ENCODE assay signal across 2 cellular contexts in the genomic region with DNA sequence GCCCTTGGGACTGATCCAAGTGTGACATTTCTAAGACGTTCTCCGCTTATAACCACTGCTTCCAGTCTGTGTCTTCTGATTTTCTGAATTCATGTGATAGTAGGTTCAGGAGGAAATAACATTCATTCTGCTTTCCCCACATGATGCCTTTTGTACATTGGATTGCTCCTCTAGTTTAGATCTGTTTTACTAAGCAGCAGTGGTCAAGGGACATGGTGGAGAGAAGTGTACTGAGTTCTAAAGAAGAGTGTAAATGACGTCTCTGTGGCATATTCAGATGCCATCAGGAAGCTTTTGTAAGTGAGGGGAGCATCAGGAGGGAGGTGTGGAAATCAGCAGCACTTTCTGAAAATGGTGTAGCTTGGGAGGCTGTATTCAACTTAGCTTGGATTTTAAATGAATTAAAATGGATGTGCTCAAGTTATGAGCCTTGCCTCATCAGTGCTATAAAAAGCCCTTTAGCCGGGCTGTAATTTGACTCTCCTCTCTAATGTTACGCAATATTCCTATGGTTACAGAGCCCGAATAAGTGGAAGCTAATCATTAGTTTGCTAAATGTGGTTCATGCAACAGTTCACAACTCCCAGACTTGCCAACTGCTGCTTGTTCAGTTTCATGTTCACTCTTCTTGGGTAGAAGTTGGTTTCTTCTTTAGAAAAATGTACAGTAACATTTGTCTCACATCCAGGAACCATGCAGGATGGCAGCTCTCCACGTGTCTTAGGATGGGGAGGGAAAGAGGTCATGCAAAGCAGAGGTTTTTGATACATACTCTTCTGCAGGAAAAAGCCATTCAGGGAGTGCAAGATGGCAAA.
TF ChIP-seq lines count a peak whose summit lies in the region.

No MANE protein-coding gene starts in this region.

TF ChIP-seq in GM23338, 12 proteins besides CTCF, POLR2A, EP300 and RAD21 (continued from another document):
- TF ChIP-seq, protein P1, sequence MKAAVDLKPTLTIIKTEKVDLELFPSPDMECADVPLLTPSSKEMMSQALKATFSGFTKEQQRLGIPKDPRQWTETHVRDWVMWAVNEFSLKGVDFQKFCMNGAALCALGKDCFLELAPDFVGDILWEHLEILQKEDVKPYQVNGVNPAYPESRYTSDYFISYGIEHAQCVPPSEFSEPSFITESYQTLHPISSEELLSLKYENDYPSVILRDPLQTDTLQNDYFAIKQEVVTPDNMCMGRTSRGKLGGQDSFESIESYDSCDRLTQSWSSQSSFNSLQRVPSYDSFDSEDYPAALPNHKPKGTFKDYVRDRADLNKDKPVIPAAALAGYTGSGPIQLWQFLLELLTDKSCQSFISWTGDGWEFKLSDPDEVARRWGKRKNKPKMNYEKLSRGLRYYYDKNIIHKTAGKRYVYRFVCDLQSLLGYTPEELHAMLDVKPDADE (IDR thresholded peaks at IDR 0.05), result no peak
- TF ChIP-seq, protein P2, sequence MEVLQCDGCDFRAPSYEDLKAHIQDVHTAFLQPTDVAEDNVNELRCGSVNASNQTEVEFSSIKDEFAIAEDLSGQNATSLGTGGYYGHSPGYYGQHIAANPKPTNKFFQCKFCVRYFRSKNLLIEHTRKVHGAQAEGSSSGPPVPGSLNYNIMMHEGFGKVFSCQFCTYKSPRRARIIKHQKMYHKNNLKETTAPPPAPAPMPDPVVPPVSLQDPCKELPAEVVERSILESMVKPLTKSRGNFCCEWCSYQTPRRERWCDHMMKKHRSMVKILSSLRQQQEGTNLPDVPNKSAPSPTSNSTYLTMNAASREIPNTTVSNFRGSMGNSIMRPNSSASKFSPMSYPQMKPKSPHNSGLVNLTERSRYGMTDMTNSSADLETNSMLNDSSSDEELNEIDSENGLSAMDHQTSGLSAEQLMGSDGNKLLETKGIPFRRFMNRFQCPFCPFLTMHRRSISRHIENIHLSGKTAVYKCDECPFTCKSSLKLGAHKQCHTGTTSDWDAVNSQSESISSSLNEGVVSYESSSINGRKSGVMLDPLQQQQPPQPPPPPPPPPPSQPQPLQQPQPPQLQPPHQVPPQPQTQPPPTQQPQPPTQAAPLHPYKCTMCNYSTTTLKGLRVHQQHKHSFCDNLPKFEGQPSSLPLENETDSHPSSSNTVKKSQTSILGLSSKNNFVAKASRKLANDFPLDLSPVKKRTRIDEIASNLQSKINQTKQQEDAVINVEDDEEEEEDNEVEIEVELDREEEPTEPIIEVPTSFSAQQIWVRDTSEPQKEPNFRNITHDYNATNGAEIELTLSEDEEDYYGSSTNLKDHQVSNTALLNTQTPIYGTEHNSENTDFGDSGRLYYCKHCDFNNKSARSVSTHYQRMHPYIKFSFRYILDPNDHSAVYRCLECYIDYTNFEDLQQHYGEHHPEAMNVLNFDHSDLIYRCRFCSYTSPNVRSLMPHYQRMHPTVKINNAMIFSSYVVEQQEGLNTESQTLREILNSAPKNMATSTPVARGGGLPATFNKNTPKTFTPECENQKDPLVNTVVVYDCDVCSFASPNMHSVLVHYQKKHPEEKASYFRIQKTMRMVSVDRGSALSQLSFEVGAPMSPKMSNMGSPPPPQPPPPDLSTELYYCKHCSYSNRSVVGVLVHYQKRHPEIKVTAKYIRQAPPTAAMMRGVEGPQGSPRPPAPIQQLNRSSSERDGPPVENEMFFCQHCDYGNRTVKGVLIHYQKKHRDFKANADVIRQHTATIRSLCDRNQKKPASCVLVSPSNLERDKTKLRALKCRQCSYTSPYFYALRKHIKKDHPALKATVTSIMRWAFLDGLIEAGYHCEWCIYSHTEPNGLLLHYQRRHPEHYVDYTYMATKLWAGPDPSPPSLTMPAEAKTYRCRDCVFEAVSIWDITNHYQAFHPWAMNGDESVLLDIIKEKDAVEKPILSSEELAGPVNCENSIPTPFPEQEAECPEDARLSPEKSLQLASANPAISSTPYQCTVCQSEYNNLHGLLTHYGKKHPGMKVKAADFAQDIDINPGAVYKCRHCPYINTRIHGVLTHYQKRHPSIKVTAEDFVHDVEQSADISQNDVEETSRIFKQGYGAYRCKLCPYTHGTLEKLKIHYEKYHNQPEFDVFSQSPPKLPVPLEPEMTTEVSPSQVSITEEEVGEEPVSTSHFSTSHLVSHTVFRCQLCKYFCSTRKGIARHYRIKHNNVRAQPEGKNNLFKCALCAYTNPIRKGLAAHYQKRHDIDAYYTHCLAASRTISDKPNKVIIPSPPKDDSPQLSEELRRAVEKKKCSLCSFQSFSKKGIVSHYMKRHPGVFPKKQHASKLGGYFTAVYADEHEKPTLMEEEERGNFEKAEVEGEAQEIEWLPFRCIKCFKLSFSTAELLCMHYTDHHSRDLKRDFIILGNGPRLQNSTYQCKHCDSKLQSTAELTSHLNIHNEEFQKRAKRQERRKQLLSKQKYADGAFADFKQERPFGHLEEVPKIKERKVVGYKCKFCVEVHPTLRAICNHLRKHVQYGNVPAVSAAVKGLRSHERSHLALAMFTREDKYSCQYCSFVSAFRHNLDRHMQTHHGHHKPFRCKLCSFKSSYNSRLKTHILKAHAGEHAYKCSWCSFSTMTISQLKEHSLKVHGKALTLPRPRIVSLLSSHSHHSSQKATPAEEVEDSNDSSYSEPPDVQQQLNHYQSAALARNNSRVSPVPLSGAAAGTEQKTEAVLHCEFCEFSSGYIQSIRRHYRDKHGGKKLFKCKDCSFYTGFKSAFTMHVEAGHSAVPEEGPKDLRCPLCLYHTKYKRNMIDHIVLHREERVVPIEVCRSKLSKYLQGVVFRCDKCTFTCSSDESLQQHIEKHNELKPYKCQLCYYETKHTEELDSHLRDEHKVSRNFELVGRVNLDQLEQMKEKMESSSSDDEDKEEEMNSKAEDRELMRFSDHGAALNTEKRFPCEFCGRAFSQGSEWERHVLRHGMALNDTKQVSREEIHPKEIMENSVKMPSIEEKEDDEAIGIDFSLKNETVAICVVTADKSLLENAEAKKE (CRISPR knock-in tag; IDR thresholded peaks at IDR 0.05), result no peak
- TF ChIP-seq EZH2 (IDR thresholded peaks at IDR 0.05; ENCODE audit: low read depth, unreplicated experiment), result no peak
- TF ChIP-seq NANOG (IDR thresholded peaks at IDR 0.05; ENCODE audit: borderline replicate concordance), result no peak
- no peak for TF ChIP-seq ZNF114 (CRISPR knock-in tag; IDR thresholded peaks at IDR 0.05)

TF ChIP-seq in liver, 16 proteins besides CTCF, POLR2A, EP300 and RAD21 (continued from another document):
- TF ChIP-seq, protein P3, sequence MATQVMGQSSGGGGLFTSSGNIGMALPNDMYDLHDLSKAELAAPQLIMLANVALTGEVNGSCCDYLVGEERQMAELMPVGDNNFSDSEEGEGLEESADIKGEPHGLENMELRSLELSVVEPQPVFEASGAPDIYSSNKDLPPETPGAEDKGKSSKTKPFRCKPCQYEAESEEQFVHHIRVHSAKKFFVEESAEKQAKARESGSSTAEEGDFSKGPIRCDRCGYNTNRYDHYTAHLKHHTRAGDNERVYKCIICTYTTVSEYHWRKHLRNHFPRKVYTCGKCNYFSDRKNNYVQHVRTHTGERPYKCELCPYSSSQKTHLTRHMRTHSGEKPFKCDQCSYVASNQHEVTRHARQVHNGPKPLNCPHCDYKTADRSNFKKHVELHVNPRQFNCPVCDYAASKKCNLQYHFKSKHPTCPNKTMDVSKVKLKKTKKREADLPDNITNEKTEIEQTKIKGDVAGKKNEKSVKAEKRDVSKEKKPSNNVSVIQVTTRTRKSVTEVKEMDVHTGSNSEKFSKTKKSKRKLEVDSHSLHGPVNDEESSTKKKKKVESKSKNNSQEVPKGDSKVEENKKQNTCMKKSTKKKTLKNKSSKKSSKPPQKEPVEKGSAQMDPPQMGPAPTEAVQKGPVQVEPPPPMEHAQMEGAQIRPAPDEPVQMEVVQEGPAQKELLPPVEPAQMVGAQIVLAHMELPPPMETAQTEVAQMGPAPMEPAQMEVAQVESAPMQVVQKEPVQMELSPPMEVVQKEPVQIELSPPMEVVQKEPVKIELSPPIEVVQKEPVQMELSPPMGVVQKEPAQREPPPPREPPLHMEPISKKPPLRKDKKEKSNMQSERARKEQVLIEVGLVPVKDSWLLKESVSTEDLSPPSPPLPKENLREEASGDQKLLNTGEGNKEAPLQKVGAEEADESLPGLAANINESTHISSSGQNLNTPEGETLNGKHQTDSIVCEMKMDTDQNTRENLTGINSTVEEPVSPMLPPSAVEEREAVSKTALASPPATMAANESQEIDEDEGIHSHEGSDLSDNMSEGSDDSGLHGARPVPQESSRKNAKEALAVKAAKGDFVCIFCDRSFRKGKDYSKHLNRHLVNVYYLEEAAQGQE (IDR thresholded peaks at IDR 0.05), result no peak
- peak; percentile 36 to 67 for TF ChIP-seq RXRA (IDR thresholded peaks at IDR 0.05)
- peak; percentile 90 for TF ChIP-seq YY1 (IDR thresholded peaks at IDR 0.05)
- TF ChIP-seq, protein P4, sequence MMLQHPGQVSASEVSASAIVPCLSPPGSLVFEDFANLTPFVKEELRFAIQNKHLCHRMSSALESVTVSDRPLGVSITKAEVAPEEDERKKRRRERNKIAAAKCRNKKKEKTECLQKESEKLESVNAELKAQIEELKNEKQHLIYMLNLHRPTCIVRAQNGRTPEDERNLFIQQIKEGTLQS (IDR thresholded peaks at IDR 0.05), result peak; percentile 88
TF ChIP-seq in liver: peak in this region for 10.
